In genomic region chr3:49339947-49340800, GRCh38 we compare ENCODE assay signal across 8 cellular contexts. TPM values are rescaled to one million over a fixed set of nuclear protein-coding genes. Genes with fewer than 3 reads are reported as not detected.
DNase-seq lines count a peak whose midpoint lies in the region; ATAC-seq and TF ChIP-seq lines count a peak whose summit lies in the region.

Gene USP4, minus strand, starts transcription at chr3:49340053. Its CDS starts 29 bp downstream, at chr3:49340024.

- intact Hi-C loops in mucosa of descending colon (cut with DNase I, micrococcal nuclease): no loop called here

- TF ChIP-seq EP300 in Ishikawa (IDR thresholded peaks at IDR 0.05; ENCODE audit: borderline replicate concordance): no peak

- DNase-seq in DMS153 (lab: John Stamatoyannopoulos, UW) (peak; percentile 75), OCI-M1 (lab: John Stamatoyannopoulos, UW) (peak; percentile 88), activated T-cell treated with anti-CD3 and anti-CD28 coated beads for 24 hours (ENCODE audit: low read depth) (peak; percentile 92), epithelial cell of prostate (ENCODE audit: low read depth, low spot score) (no peak), mucosa of descending colon (peak; percentile 94 to 97 (median 96))
- peak; percentile 91 for DNase-seq in stimulated activated CD8-positive, alpha-beta memory T cell treated with anti-CD3 and anti-CD28 coated beads, Interleukin-4, amount 100 ng/mL, for 24 hours (ENCODE audit: low read depth)

- H3K27ac ChIP-seq in epithelial cell of prostate: peak within 1 kb of the TSS; percentile 89

- peak within 1 kb of the TSS; percentile 52 for H3K4me3 ChIP-seq in mucosa of descending colon

- H3K4me1 ChIP-seq in mucosa of descending colon (ENCODE audit: low read depth): peaks cover 18% of the 10 kb centered on the region

- TF ChIP-seq CTCF in mucosa of descending colon (IDR thresholded peaks at IDR 0.05): peak; percentile 38

- H3K36me3 ChIP-seq in mucosa of descending colon (ENCODE audit: low read depth): no peaks in the 10 kb centered on the region

- H3K9me3 ChIP-seq in mucosa of descending colon: no peaks in the 10 kb centered on the region

- peak; percentile 39; the same call in 1 of the 2 replicates for TF ChIP-seq RAD21 in Ishikawa (IDR thresholded peaks at IDR 0.05; ENCODE audit: low read depth)

- ATAC-seq in GM21576 (IDR thresholded peaks at IDR 0.05; ENCODE audit: unreplicated experiment): peak; percentile 82
- ATAC-seq in mucosa of descending colon: peak; percentile 97

TF ChIP-seq in Ishikawa, 13 proteins besides CTCF, POLR2A, EP300 and RAD21:
- TF ChIP-seq MAX (IDR thresholded peaks at IDR 0.05) (peak; percentile 98), REST (IDR thresholded peaks at IDR 0.05; ENCODE audit: low read depth) (no peak), ZBTB7A (IDR thresholded peaks at IDR 0.05; ENCODE audit: low read depth) (peak; percentile 88), YY1 (IDR thresholded peaks at IDR 0.05; ENCODE audit: low read depth) (peak; percentile 92), CREB1 (IDR thresholded peaks at IDR 0.05; ENCODE audit: low read depth) (0 out of 2 replicates have a peak, but pooled peaks have one; percentile 23), TEAD4 (IDR thresholded peaks at IDR 0.05) (no peak; the same call in 1 of the 2 replicates), CEBPB (IDR thresholded peaks at IDR 0.05) (no peak), EGR1 (IDR thresholded peaks at IDR 0.05) (peak; percentile 90), TAF1 (IDR thresholded peaks at IDR 0.05; ENCODE audit: low read depth) (no peak; the same call in none of the 2 replicates), TCF12 (IDR thresholded peaks at IDR 0.05; ENCODE audit: low read depth) (peak; percentile 75; the same call in 1 of the 2 replicates), FOXM1 (IDR thresholded peaks at IDR 0.05; ENCODE audit: borderline replicate concordance, low read depth) (no peak), USF1 (IDR thresholded peaks at IDR 0.05) (peak; percentile 28), NFIC (IDR thresholded peaks at IDR 0.05) (no peak)

RNA-seq across cellular contexts. Expression of gene USP4, which starts in this region (rescaled TPM):
- total RNA-seq in mucosa of descending colon: 10 to 100 TPM; 46.4 to 60.5 (median 58.9) TPM
